In genomic region chr1:113390871-113391642, GRCh38 we compare ENCODE assay signal across 8 cellular contexts. TPM values are rescaled to one million over a fixed set of nuclear protein-coding genes. Genes with fewer than 3 reads are reported as not detected.
DNase-seq lines count a peak whose midpoint lies in the region; ATAC-seq and TF ChIP-seq lines count a peak whose summit lies in the region.

No MANE protein-coding gene starts in this region.

- ATAC-seq in GM18502 (IDR thresholded peaks at IDR 0.05; ENCODE audit: poor library complexity, unreplicated experiment) (peak; percentile 18), foreskin keratinocyte (peak; percentile 4)

- H3K4me1 ChIP-seq in ACC112 (ENCODE audit: control insufficient read depth, insufficient read depth, low read length, unreplicated experiment) (peaks cover 24% of the 10 kb centered on the region), NT2/D1 (ENCODE audit: insufficient read depth, insufficient read length) (no peaks in the 10 kb centered on the region), foreskin keratinocyte (peaks cover 6% of the 10 kb centered on the region), neuron (ENCODE audit: insufficient read depth, low read length) (peaks cover 34% of the 10 kb centered on the region)

- H3K27ac ChIP-seq in ACC112 (ENCODE audit: low read depth, low read length) (no peak overlapping the region; the same call in 1 of the 2 replicates), foreskin keratinocyte (no peak overlapping the region)

- peak overlapping the region; percentile 82 for H3K27ac Mint-ChIP-seq in type B pancreatic cell

- no peaks in the 10 kb centered on the region for H3K36me3 ChIP-seq in ACC112 (ENCODE audit: insufficient read depth, low read length)
- H3K36me3 ChIP-seq in NT2/D1 (ENCODE audit: insufficient read depth, insufficient read length, low read length) = no peaks in the 10 kb centered on the region
- no peaks in the 10 kb centered on the region for H3K36me3 ChIP-seq in neuron (ENCODE audit: insufficient read depth, low read length)

- TF ChIP-seq CTCF in foreskin keratinocyte (conservative IDR thresholded peaks at IDR 0.05) (peak; percentile 36), type B pancreatic cell (conservative IDR thresholded peaks at IDR 0.05) (no peak)

- H3K4me3 Mint-ChIP-seq in type B pancreatic cell = peak overlapping the region; percentile 92

- peak overlapping the region; percentile 80 for H3K9ac ChIP-seq in NT2/D1 (ENCODE audit: insufficient read length, low read depth)

- H3K36me3 Mint-ChIP-seq in type B pancreatic cell = no peaks in the 10 kb centered on the region

- H3K79me2 ChIP-seq in ACC112 (ENCODE audit: control insufficient read depth, insufficient read depth, low read length, unreplicated experiment) = peaks cover 49% of the 10 kb centered on the region

- peak overlapping the region; percentile 79 for H3K4me3 ChIP-seq in ACC112 (ENCODE audit: low read depth, low read length)
- peak overlapping the region; percentile 76 for H3K4me3 ChIP-seq in NT2/D1 (ENCODE audit: insufficient read length, low read depth)
- peak overlapping the region; percentile 88 for H3K4me3 ChIP-seq in neuron (ENCODE audit: low read length)

- H3K9me3 Mint-ChIP-seq in type B pancreatic cell = peaks cover 4% of the 10 kb centered on the region

- peak overlapping the region; percentile 56 for H2AFZ ChIP-seq in ACC112 (ENCODE audit: low read length, unreplicated experiment)
- H2AFZ ChIP-seq in neuron (ENCODE audit: low read depth, low read length) = peak overlapping the region; percentile 99

- DNase-seq in NT2/D1 (ENCODE audit: low read depth, low spot score) (no peak), foreskin keratinocyte (peak in 1 of 2 donors; percentile 56), type B pancreatic cell (ENCODE audit: extremely low spot score, unreplicated experiment) (peak; percentile 71), GOT3 (lab: John Stamatoyannopoulos, UW) (no peak)
- DNase-seq in activated T-helper 1 cell treated with anti-CD3 and anti-CD28 coated beads, Interleukin-2, amount 50 U/mL, for 16 hours (ENCODE audit: low read depth in 1 of 2, low spot score in 1 of 2) = peak; percentile 13 to 33

- no peaks in the 10 kb centered on the region for H3K9me3 ChIP-seq in NT2/D1 (ENCODE audit: insufficient read depth, low read length)
- peaks cover 2% of the 10 kb centered on the region for H3K9me3 ChIP-seq in neuron (ENCODE audit: low read length)

- peaks cover 28% of the 10 kb centered on the region for H3K4me1 Mint-ChIP-seq in type B pancreatic cell (ENCODE audit: unreplicated experiment)

- H3K27me3 Mint-ChIP-seq in type B pancreatic cell = no peaks in the 10 kb centered on the region

- no peaks in the 10 kb centered on the region for H3K27me3 ChIP-seq in ACC112 (ENCODE audit: insufficient read depth, low read length)
- H3K27me3 ChIP-seq in NT2/D1 (ENCODE audit: insufficient read depth, insufficient read length) = peaks cover 10% of the 10 kb centered on the region
- no peaks in the 10 kb centered on the region for H3K27me3 ChIP-seq in foreskin keratinocyte
- H3K27me3 ChIP-seq in neuron (ENCODE audit: insufficient read depth, low read length) = no peaks in the 10 kb centered on the region

RNA-seq across cellular contexts. Expression of gene MAGI3, which starts 0.7 kb away (rescaled TPM):
- total RNA-seq in foreskin keratinocyte = 6.9 and 7.6 TPM in 2 replicates
- 1.8 and 2.6 TPM in 2 replicates for polyA plus RNA-seq in foreskin keratinocyte
- total RNA-seq in type B pancreatic cell (ENCODE audit: low replicate concordance) = 19.2 and 23.9 TPM in 2 replicates

Comparison
In these comparisons a context has a peak if more than half of its experiments do, and no peak if none do; other contexts are left out.
1. DNase-seq: peak in activated T-helper 1 cell treated with anti-CD3 and anti-CD28 coated beads, Interleukin-2, amount 50 U/mL, for 16 hours (2 of 2) and type B pancreatic cell (single experiment); none in NT2/D1 (single experiment) and GOT3 (single experiment).
2. Peak in every context shown above with its lines, with median percentiles within 50 percentile points of each other: H3K4me3 ChIP-seq.